Comparison of ENCODE assay signal across 8 cellular contexts in the genomic region with DNA sequence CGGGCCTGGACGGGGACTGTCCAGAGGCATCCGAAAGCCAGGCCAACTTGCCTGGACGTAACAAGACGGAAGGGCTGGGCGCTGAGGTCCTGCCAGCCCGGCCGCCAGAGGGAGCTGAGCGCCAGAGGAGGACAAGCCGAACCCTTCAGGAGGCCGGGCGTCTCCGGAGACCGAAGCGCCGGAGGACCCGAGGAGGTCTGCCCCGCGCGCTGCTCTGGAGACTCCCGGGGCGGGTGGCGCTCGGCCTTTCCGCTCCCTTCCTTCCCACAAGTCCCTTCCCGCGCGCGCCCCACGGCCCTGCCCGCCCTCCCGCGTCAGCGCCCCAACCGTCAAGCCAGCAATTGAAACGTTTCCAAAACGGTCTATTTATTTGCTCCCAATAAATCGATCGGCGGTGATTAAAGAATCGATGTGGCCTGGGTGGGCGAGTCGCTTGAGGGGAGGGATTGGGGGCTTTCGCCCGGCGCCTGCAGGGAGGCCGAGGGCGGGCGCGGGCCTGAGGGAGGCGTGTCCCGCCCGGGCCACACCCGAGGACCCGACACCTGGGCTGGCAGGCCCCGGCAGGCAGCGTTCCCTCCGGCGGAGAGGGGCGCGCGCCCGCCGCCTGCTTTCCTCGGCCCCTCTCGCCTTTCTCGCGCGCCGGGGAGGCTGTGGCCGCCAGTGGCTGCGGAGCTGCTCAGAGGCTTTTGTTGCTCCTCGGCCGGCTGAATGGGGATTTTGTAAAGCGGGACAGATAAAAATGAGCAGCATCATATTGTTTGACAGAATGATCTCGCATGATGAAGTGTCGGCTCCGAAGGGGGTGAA. TPM values are rescaled to one million over a fixed set of nuclear protein-coding genes. Genes with fewer than 3 reads are reported as not detected.
A peak's percentile ranks its signal among the peaks of the same experiment; 100 is the strongest.
DNase-seq lines count a peak whose midpoint lies in the region; ATAC-seq and TF ChIP-seq lines count a peak whose summit lies in the region.

No MANE protein-coding gene starts in this region.

- H3K27me3 Mint-ChIP-seq in activated B cell treated with CpG ODN at 0.5 μM for 24 hours = peaks cover 60% of the 10 kb centered on the region

- H3K27me3 ChIP-seq in tibial nerve = peaks cover 6 to 74% of the 10 kb centered on the region in 2 donors

- peaks cover 0 to 51% (median 4%) of the 10 kb centered on the region in 4 donors for H3K4me1 ChIP-seq in tibial nerve

- TF ChIP-seq EP300 in tibial nerve (IDR thresholded peaks at IDR 0.05) = peak in 1 of 2 donors; percentile 65

- H3K27ac Mint-ChIP-seq in activated B cell treated with CpG ODN at 0.5 μM for 24 hours = peak overlapping the region; percentile 18

- peak; percentile 78 for ATAC-seq in GM18520 (IDR thresholded peaks at IDR 0.05; ENCODE audit: unreplicated experiment)
- peak; percentile 79 for ATAC-seq in HG03103 (IDR thresholded peaks at IDR 0.05; ENCODE audit: low read depth, unreplicated experiment)
- ATAC-seq in activated B cell treated with CpG ODN at 0.5 μM for 24 hours (ENCODE audit: low read depth) = peak; percentile 66

- DNase-seq in AG08395 (ENCODE audit: low spot score) = peak; percentile 35
- peak; percentile 85 for DNase-seq in NCI-H2171 (lab: John Stamatoyannopoulos, UW)
- peak; percentile 40 for DNase-seq in activated B cell treated with CpG ODN at 0.5 μM for 24 hours
- DNase-seq in erythroblast (lab: John Stamatoyannopoulos, UW) = peak; percentile 84 to 88
- DNase-seq in myocyte (ENCODE audit: low read depth) = peak; percentile 43
- no peak for DNase-seq in tibial nerve (ENCODE audit: low spot score in 2 of 2)

- no peak for TF ChIP-seq POLR2A in erythroblast (IDR thresholded peaks at IDR 0.05; ENCODE audit: low read length)
- peak; percentile 12 to 58 for TF ChIP-seq POLR2A in tibial nerve (IDR thresholded peaks at IDR 0.05)

- H3K4me1 Mint-ChIP-seq in activated B cell treated with CpG ODN at 0.5 μM for 24 hours = peaks cover 23% of the 10 kb centered on the region

- H3K4me3 ChIP-seq in tibial nerve = peak overlapping the region; percentile 34 to 69 (median 38)

- POLR2A ChIA-PET in activated B cell treated with CpG ODN at 0.5 μM for 24 hours (lab: Charles Lee) = interaction anchor here (0.6 kb wide), 1 partner anchor 766 kb away, joined by 4 read pairs; no protein-coding TSS in a partner anchor

- 3% methylated on average over 30 to 49 of the region's 78 CpGs for WGBS in tibial nerve, 2 donors

- peaks cover 5% of the 10 kb centered on the region for H3K9me3 Mint-ChIP-seq in activated B cell treated with CpG ODN at 0.5 μM for 24 hours

- CTCF ChIA-PET in activated B cell treated with CpG ODN at 0.5 μM for 24 hours (lab: Charles Lee) = interaction anchor here (1.0 to 1.4 kb wide), 3 partner anchors 9 to 125 kb away, joined by 3 to 4 read pairs (median 3); no protein-coding TSS in a partner anchor

- no peaks in the 10 kb centered on the region for H3K36me3 ChIP-seq in tibial nerve

- H3K27ac ChIP-seq in tibial nerve = peak overlapping the region; percentile 67 to 99 (median 96)

- H3K4me3 Mint-ChIP-seq in activated B cell treated with CpG ODN at 0.5 μM for 24 hours = peak overlapping the region; percentile 69

- TF ChIP-seq CTCF in activated B cell treated with CpG ODN at 0.5 μM for 24 hours (IDR thresholded peaks at IDR 0.05) = no peak
- peak; percentile 41 to 78 (median 68) for TF ChIP-seq CTCF in tibial nerve (IDR thresholded peaks at IDR 0.05)

- H3K9me3 ChIP-seq in tibial nerve = no peaks in the 10 kb centered on the region

- peaks cover 7% of the 10 kb centered on the region for H3K36me3 Mint-ChIP-seq in activated B cell treated with CpG ODN at 0.5 μM for 24 hours (ENCODE audit: low read depth)

- intact Hi-C loops in activated B cell treated with CpG ODN at 0.5 μM for 24 hours (cut with micrococcal nuclease) = loop anchor here (1.0 to 2.0 kb wide), 3 partner anchors 14 to 220 kb away; no protein-coding TSS in a partner anchor

RNA-seq across cellular contexts. Expression of gene FOXD3, which starts 5.2 kb away (rescaled TPM):
- not detected in 2 replicates for total RNA-seq in activated B cell treated with CpG ODN at 0.5 μM for 24 hours
- total RNA-seq in myocyte = 0.05 TPM in 1 of 2 replicates, not detected in the other
- not detected for polyA plus RNA-seq in myocyte (2012)
- total RNA-seq in tibial nerve = 10 to 100 TPM; 15.9 to 37.6 (median 25.6) TPM

RNA-seq across cellular contexts. Expression of gene ALG6, which starts 50.2 kb away (rescaled TPM):
- 20.0 and 21.5 TPM in 2 replicates for total RNA-seq in activated B cell treated with CpG ODN at 0.5 μM for 24 hours
- 7.5 and 7.6 TPM in 2 replicates for total RNA-seq in myocyte
- polyA plus RNA-seq in myocyte (2012) = 3.8 TPM
- total RNA-seq in tibial nerve = 10 to 100 TPM in 3 of 4 donors, 1 to 10 TPM in 1; 6.6 to 16.8 (median 13.5) TPM

Comparison
In these comparisons a context has a peak if more than half of its experiments do, and no peak if none do; other contexts are left out.
1. DNase-seq: peak in AG08395 (single experiment), NCI-H2171 (single experiment), activated B cell treated with CpG ODN at 0.5 μM for 24 hours (single experiment), erythroblast (2 of 2) and myocyte (single experiment); none in tibial nerve (0 of 2).
2. RNA of gene FOXD3, which starts 5.2 kb away (total RNA-seq): 15.9 to 37.6 TPM in tibial nerve; 0.05 TPM in myocyte and not detected in activated B cell treated with CpG ODN at 0.5 μM for 24 hours; every median in the first group is over 10 times any median in the second.
3. Peak in every context shown above with its lines, with median percentiles within 50 percentile points of each other: ATAC-seq.